21 cellular contexts compared by ENCODE assay signal in genomic region chr3:28088811-28089526, GRCh38.
"Had no signal": no experiment of that assay in that cellular context is flagged by ENCODE, and none has a peak within 500 bp of the region (broad histone marks: within the 10 kb centered on the region; RNA-seq: fewer than 3 reads in every experiment).

No MANE protein-coding gene starts in this region.

- H3K27ac ChIP-seq: coronary artery, left lung, lower lobe of right lung, neutrophil, psoas muscle, right lobe of liver, stomach, thoracic aorta, transverse colon had no signal

- ATAC-seq: left lung; lower lobe of right lung; psoas muscle; right lobe of liver; stimulated activated memory B cell treated with anti-CD40 and anti-IgM and Interleukin-4, amounts not matched to agents 10 μg/mL and 1 μg/mL and 100 μg/mL, for 72 hours had no signal

- H3K9me3 Mint-ChIP-seq: stimulated activated memory B cell treated with anti-CD40 and anti-IgM and Interleukin-4, amounts not matched to agents 10 μg/mL and 1 μg/mL and 100 μg/mL, for 72 hours had no signal

- H3K4me3 ChIP-seq: coronary artery, left lung, lower lobe of right lung, psoas muscle, right lobe of liver, stomach, thoracic aorta, transverse colon had no signal

- H3K27ac Mint-ChIP-seq: memory B cell; mesothelial cell of epicardium; stimulated activated memory B cell treated with anti-CD40 and anti-IgM and Interleukin-4, amounts not matched to agents 10 μg/mL and 1 μg/mL and 100 μg/mL, for 72 hours had no signal

- H3K9me3 ChIP-seq: neutrophil, psoas muscle, right lobe of liver, thoracic aorta had no signal

- DNase-seq: effector CD4-positive, alpha-beta T cell; foreskin melanocyte; head of caudate nucleus; hippocampal formation; islet precursor cell; left lung; lower lobe of right lung; psoas muscle; retina; right lobe of liver; stimulated activated CD4-positive, alpha-beta T cell treated with anti-CD3 and anti-CD28 coated beads, Interleukin-4, amount 100 ng/mL, for 1 hour; stimulated activated CD8-positive, alpha-beta memory T cell treated with anti-CD3 and anti-CD28 coated beads, Interleukin-4, amount 100 ng/mL, for 48 hours; stomach; substantia nigra; transverse colon had no signal

- H3K4me1 Mint-ChIP-seq: memory B cell; mesothelial cell of epicardium; stimulated activated memory B cell treated with anti-CD40 and anti-IgM and Interleukin-4, amounts not matched to agents 10 μg/mL and 1 μg/mL and 100 μg/mL, for 72 hours had no signal

- H3K4me1 ChIP-seq: left lung, lower lobe of right lung, psoas muscle, right lobe of liver, stomach, transverse colon had no signal

- H3K27me3 Mint-ChIP-seq: memory B cell; stimulated activated memory B cell treated with anti-CD40 and anti-IgM and Interleukin-4, amounts not matched to agents 10 μg/mL and 1 μg/mL and 100 μg/mL, for 72 hours had no signal

- H3K27me3 ChIP-seq: left lung, neutrophil, right lobe of liver, stomach, transverse colon had no signal

- H3K36me3 Mint-ChIP-seq: memory B cell; stimulated activated memory B cell treated with anti-CD40 and anti-IgM and Interleukin-4, amounts not matched to agents 10 μg/mL and 1 μg/mL and 100 μg/mL, for 72 hours had no signal

- H3K4me3 Mint-ChIP-seq: memory B cell; mesothelial cell of epicardium; stimulated activated memory B cell treated with anti-CD40 and anti-IgM and Interleukin-4, amounts not matched to agents 10 μg/mL and 1 μg/mL and 100 μg/mL, for 72 hours had no signal

- H3K36me3 ChIP-seq: left lung, lower lobe of right lung, neutrophil, right lobe of liver, stomach, thoracic aorta, transverse colon had no signal
